In the genomic region with DNA sequence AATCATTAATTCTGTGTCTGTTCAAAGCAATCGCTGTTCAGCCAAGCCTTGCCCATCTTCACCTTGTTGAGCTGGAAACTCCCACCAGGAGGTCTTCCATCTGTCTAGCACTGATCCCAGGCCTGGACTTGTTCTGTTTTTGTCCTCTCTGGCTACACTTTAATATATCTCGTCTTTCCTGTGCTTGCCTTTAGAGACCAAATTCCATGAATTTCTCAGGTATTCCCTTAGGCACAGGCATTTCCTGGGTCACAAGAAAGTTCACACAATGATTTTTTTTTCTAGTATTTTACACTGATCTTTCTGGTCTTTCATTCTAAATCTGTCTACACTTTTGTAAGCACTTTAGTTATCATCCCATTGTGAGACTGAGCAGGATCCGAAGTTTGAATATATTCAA, we compare ENCODE assay signal across 19 cellular contexts.
DNase-seq lines count a peak whose midpoint lies in the region; ATAC-seq and TF ChIP-seq lines count a peak whose summit lies in the region.
"Had no signal": no experiment of that assay in that cellular context is flagged by ENCODE, and none has a peak within 500 bp of the region (broad histone marks: within the 10 kb centered on the region; RNA-seq: fewer than 3 reads in every experiment).

No MANE protein-coding gene starts in this region.

- peaks cover 17% of the 10 kb centered on the region for H3K4me1 ChIP-seq in RWPE2 (ENCODE audit: insufficient read depth, poor library complexity, severe bottlenecking)

- H3K9me3 ChIP-seq in RWPE2 (ENCODE audit: severe bottlenecking): peaks cover 2% of the 10 kb centered on the region
- H3K9me3 ChIP-seq: BLaER1 treated with 17β-estradiol and CSF1 and Interleukin-3, amounts not matched to agents 10 nM and 100 nM had no signal

- no peaks in the 10 kb centered on the region for H3K27me3 ChIP-seq in RWPE2 (ENCODE audit: insufficient read depth, poor library complexity, severe bottlenecking)
- H3K27me3 ChIP-seq: BLaER1 treated with 17β-estradiol and CSF1 and Interleukin-3, amounts not matched to agents 10 nM and 100 nM had no signal

- H3K4me3 Mint-ChIP-seq in T-helper 2 cell treated with Interferon-gamma antibody and Interleukin-4, amounts not matched to agents 5 μg/mL and 100 μg/mL, for 36 hours: peak overlapping the region; percentile 29
- peak overlapping the region; percentile 70 for H3K4me3 Mint-ChIP-seq in natural killer cell treated with Interleukin-12 subunit alpha and Interleukin-12 subunit beta and Interleukin-15 and Interleukin-18, amount 100 ng/mL, for 72 hours

- no peaks in the 10 kb centered on the region for H3K36me3 ChIP-seq in RWPE2 (ENCODE audit: low read depth)
- H3K36me3 ChIP-seq: BLaER1 treated with 17β-estradiol and CSF1 and Interleukin-3, amounts not matched to agents 10 nM and 100 nM had no signal

- peaks cover 15% of the 10 kb centered on the region for H3K36me3 Mint-ChIP-seq in T-helper 2 cell treated with Interferon-gamma antibody and Interleukin-4, amounts not matched to agents 5 μg/mL and 100 μg/mL, for 36 hours (ENCODE audit: low read depth)
- H3K36me3 Mint-ChIP-seq in natural killer cell treated with Interleukin-12 subunit alpha and Interleukin-12 subunit beta and Interleukin-15 and Interleukin-18, amount 100 ng/mL, for 72 hours: peaks cover 12% of the 10 kb centered on the region

- no peak for DNase-seq in T-helper 2 cell treated with Interferon-gamma antibody and Interleukin-4, amounts not matched to agents 5 μg/mL and 100 μg/mL, for 36 hours (ENCODE audit: low spot score)
- DNase-seq in T-helper 2 cell (no peak), RWPE2 (ENCODE audit: low spot score) (no peak), epithelial cell of esophagus (ENCODE audit: low read depth) (peak; percentile 57), NCI-H748 treated with DMSO at 0.1 percent for 48 hours (lab: John Stamatoyannopoulos, UW) (no peak), DMS114 treated with DMSO at 0.1 percent for 48 hours (lab: John Stamatoyannopoulos, UW; ENCODE audit: unreplicated experiment) (no peak), cortex of kidney (lab: John Stamatoyannopoulos, UW) (no peak)
- DNase-seq in natural killer cell treated with Interleukin-12 subunit alpha and Interleukin-12 subunit beta and Interleukin-15 and Interleukin-18, amount 100 ng/mL, for 72 hours (ENCODE audit: low spot score): no peak
- DNase-seq: 8988T; DMS53; KBM-7; NCI-H1048; NCI-H146; NCI-H2107; NCI-H345; NCI-H526 treated with DMSO at 0.1 percent for 48 hours; NK-92 treated with Interleukin-12 subunit alpha and Interleukin-12 subunit beta, amount 100 ng/mL, for 24 hours; OCI-M1 had no signal

- peak overlapping the region; percentile 67 for H3K27ac ChIP-seq in RWPE2 (ENCODE audit: poor library complexity, severe bottlenecking)
- H3K27ac ChIP-seq: BLaER1 treated with 17β-estradiol and CSF1 and Interleukin-3, amounts not matched to agents 10 nM and 100 nM had no signal

- H3K4me3 ChIP-seq in RWPE2 (ENCODE audit: severe bottlenecking) (no peak overlapping the region), epithelial cell of esophagus (ENCODE audit: low read length) (no peak overlapping the region)
- H3K4me3 ChIP-seq: BLaER1 treated with 17β-estradiol and CSF1 and Interleukin-3, amounts not matched to agents 10 nM and 100 nM had no signal

- H3K27me3 Mint-ChIP-seq in T-helper 2 cell treated with Interferon-gamma antibody and Interleukin-4, amounts not matched to agents 5 μg/mL and 100 μg/mL, for 36 hours (ENCODE audit: low read depth): no peaks in the 10 kb centered on the region
- H3K27me3 Mint-ChIP-seq in natural killer cell treated with Interleukin-12 subunit alpha and Interleukin-12 subunit beta and Interleukin-15 and Interleukin-18, amount 100 ng/mL, for 72 hours: no peaks in the 10 kb centered on the region

- H3K27ac Mint-ChIP-seq in T-helper 2 cell treated with Interferon-gamma antibody and Interleukin-4, amounts not matched to agents 5 μg/mL and 100 μg/mL, for 36 hours: peak overlapping the region; percentile 51
- H3K27ac Mint-ChIP-seq in natural killer cell treated with Interleukin-12 subunit alpha and Interleukin-12 subunit beta and Interleukin-15 and Interleukin-18, amount 100 ng/mL, for 72 hours: peak overlapping the region; percentile 99

- peaks cover 14% of the 10 kb centered on the region for H3K9me3 Mint-ChIP-seq in T-helper 2 cell treated with Interferon-gamma antibody and Interleukin-4, amounts not matched to agents 5 μg/mL and 100 μg/mL, for 36 hours
- H3K9me3 Mint-ChIP-seq in natural killer cell treated with Interleukin-12 subunit alpha and Interleukin-12 subunit beta and Interleukin-15 and Interleukin-18, amount 100 ng/mL, for 72 hours: no peaks in the 10 kb centered on the region

- TF ChIP-seq CTCF in RWPE2 (IDR thresholded peaks at IDR 0.05; ENCODE audit: poor library complexity, severe bottlenecking) (no peak), epithelial cell of esophagus (IDR thresholded peaks at IDR 0.05; ENCODE audit: insufficient read depth, low read depth, low read length, missing control alignments) (no peak)

- ATAC-seq in RWPE2 (ENCODE audit: low read depth): peak; percentile 92
- no peak for ATAC-seq in natural killer cell treated with Interleukin-12 subunit alpha and Interleukin-12 subunit beta and Interleukin-15 and Interleukin-18, amount 100 ng/mL, for 72 hours

- peaks cover 80% of the 10 kb centered on the region for H3K4me1 Mint-ChIP-seq in T-helper 2 cell treated with Interferon-gamma antibody and Interleukin-4, amounts not matched to agents 5 μg/mL and 100 μg/mL, for 36 hours (ENCODE audit: low read depth)
- peaks cover 75 to 91% of the 10 kb centered on the region in 2 donors for H3K4me1 Mint-ChIP-seq in natural killer cell treated with Interleukin-12 subunit alpha and Interleukin-12 subunit beta and Interleukin-15 and Interleukin-18, amount 100 ng/mL, for 72 hours (ENCODE audit: low read depth in 2 of 2)
